14 cellular contexts compared by ENCODE assay signal in genomic region chr2:157124731-157125130, GRCh38.
"Had no signal": no experiment of that assay in that cellular context is flagged by ENCODE, and none has a peak within 500 bp of the region (broad histone marks: within the 10 kb centered on the region; RNA-seq: fewer than 3 reads in every experiment).

No MANE protein-coding gene starts in this region.

- H3K4me3 Mint-ChIP-seq: central memory CD8-positive, alpha-beta T cell; naive thymus-derived CD4-positive, alpha-beta T cell had no signal

- H3K9me3 ChIP-seq: gastrocnemius medialis, right atrium auricular region, tibial artery had no signal

- H3K27ac ChIP-seq: gastrocnemius medialis, right atrium auricular region, tibial artery had no signal

- H3K4me3 ChIP-seq: gastrocnemius medialis, right atrium auricular region, tibial artery had no signal

- DNase-seq: effector memory CD4-positive, alpha-beta T cell; gastrocnemius medialis; glutamatergic neuron; kidney; left colon; mesendoderm; naive thymus-derived CD4-positive, alpha-beta T cell; small intestine; stimulated activated CD4-positive, alpha-beta T cell treated with anti-CD3 and anti-CD28 coated beads, Interleukin-12 subunit alpha, Interleukin-12 subunit beta, amount 100 ng/mL, for 4 hours; stimulated activated naive CD4-positive, alpha-beta T cell; tibial artery had no signal

- H3K36me3 ChIP-seq: gastrocnemius medialis, right atrium auricular region, tibial artery had no signal

- H3K36me3 Mint-ChIP-seq: naive thymus-derived CD4-positive, alpha-beta T cell had no signal

- H3K27me3 Mint-ChIP-seq: central memory CD8-positive, alpha-beta T cell had no signal

- ATAC-seq: esophagus mucosa; gastrocnemius medialis; left colon; naive thymus-derived CD4-positive, alpha-beta T cell had no signal

- H3K4me1 ChIP-seq: gastrocnemius medialis, right atrium auricular region, tibial artery had no signal

- H3K27me3 ChIP-seq: gastrocnemius medialis, right atrium auricular region, tibial artery had no signal

- H3K27ac Mint-ChIP-seq: naive thymus-derived CD4-positive, alpha-beta T cell had no signal

- H3K4me1 Mint-ChIP-seq: central memory CD8-positive, alpha-beta T cell; naive thymus-derived CD4-positive, alpha-beta T cell had no signal

- H3K9me3 Mint-ChIP-seq: central memory CD8-positive, alpha-beta T cell had no signal
